17 cellular contexts compared by ENCODE assay signal in the genomic region with DNA sequence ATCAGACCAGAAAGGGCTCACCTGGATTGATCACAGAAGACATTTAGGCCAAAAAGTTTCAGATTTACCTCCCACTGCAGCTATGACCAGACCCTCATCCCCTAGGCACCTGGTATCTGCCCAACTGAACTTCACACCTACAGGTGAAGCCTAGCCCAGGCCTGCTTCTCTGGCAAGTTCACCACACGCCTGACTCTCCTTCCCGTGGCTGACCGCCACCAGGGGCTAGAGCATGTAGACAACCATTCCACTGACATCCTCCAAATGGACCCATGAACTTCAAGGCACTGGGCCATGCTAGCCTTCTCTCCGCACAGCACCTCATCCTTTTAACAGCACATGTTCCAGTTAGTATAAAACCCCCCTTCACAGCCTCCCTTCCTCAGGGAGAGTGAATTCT.
"Had no signal": no experiment of that assay in that cellular context is flagged by ENCODE, and none has a peak within 500 bp of the region (broad histone marks: within the 10 kb centered on the region; RNA-seq: fewer than 3 reads in every experiment).

No MANE protein-coding gene starts in this region.

- H3K27ac ChIP-seq: dorsolateral prefrontal cortex, epithelial cell of prostate, esophagus muscularis mucosa, gastrocnemius medialis, heart right ventricle, testis, transverse colon had no signal

- H3K27me3 Mint-ChIP-seq: stimulated activated naive CD8-positive, alpha-beta T cell treated with anti-CD3 and anti-CD28 coated beads, Interleukin-15, amount 100 ng/mL, for 72 hours had no signal

- H3K4me3 Mint-ChIP-seq: natural killer cell; neural crest cell; stimulated activated naive B cell treated with anti-CD40 and anti-IgM and Interleukin-4, amounts not matched to agents 10 μg/mL and 1 μg/mL and 100 μg/mL, for 72 hours; stimulated activated naive CD8-positive, alpha-beta T cell treated with anti-CD3 and anti-CD28 coated beads, Interleukin-15, amount 100 ng/mL, for 72 hours had no signal

- H3K36me3 ChIP-seq: gastrocnemius medialis had no signal

- H3K36me3 Mint-ChIP-seq: natural killer cell had no signal

- ATAC-seq: gastrocnemius medialis; heart right ventricle; natural killer cell; stimulated activated naive B cell treated with anti-CD40 and anti-IgM and Interleukin-4, amounts not matched to agents 10 μg/mL and 1 μg/mL and 100 μg/mL, for 72 hours; stimulated activated naive CD8-positive, alpha-beta T cell treated with anti-CD3 and anti-CD28 coated beads, Interleukin-15, amount 100 ng/mL, for 72 hours had no signal

- H3K9me3 Mint-ChIP-seq: natural killer cell; neural crest cell; stimulated activated naive B cell treated with anti-CD40 and anti-IgM and Interleukin-4, amounts not matched to agents 10 μg/mL and 1 μg/mL and 100 μg/mL, for 72 hours; stimulated activated naive CD8-positive, alpha-beta T cell treated with anti-CD3 and anti-CD28 coated beads, Interleukin-15, amount 100 ng/mL, for 72 hours had no signal

- DNase-seq: cortex of kidney; dorsolateral prefrontal cortex; effector CD8-positive, alpha-beta T cell; gastrocnemius medialis; heart right ventricle; hypothalamus; mammary epithelial cell; natural killer cell; right cardiac atrium; stimulated activated CD4-positive, alpha-beta T cell treated with anti-CD3 and anti-CD28 coated beads, Interleukin-4, amount 100 ng/mL, for 24 hours; stimulated activated naive B cell treated with anti-CD40 and anti-IgM and Interleukin-4, amounts not matched to agents 10 μg/mL and 1 μg/mL and 100 μg/mL, for 72 hours; stimulated activated naive CD8-positive, alpha-beta T cell treated with anti-CD3 and anti-CD28 coated beads, Interleukin-15, amount 100 ng/mL, for 72 hours; testis; transverse colon had no signal

- H3K4me3 ChIP-seq: dorsolateral prefrontal cortex, esophagus muscularis mucosa, gastrocnemius medialis, heart right ventricle, testis, transverse colon had no signal

- H3K27me3 ChIP-seq: dorsolateral prefrontal cortex, esophagus muscularis mucosa, gastrocnemius medialis, heart right ventricle, testis, transverse colon had no signal

- H3K27ac Mint-ChIP-seq: natural killer cell; stimulated activated naive B cell treated with anti-CD40 and anti-IgM and Interleukin-4, amounts not matched to agents 10 μg/mL and 1 μg/mL and 100 μg/mL, for 72 hours had no signal

- H3K9me3 ChIP-seq: esophagus muscularis mucosa, gastrocnemius medialis, heart right ventricle, testis, transverse colon had no signal
